Comparison of ENCODE assay signal across 25 cellular contexts in the genomic region with DNA sequence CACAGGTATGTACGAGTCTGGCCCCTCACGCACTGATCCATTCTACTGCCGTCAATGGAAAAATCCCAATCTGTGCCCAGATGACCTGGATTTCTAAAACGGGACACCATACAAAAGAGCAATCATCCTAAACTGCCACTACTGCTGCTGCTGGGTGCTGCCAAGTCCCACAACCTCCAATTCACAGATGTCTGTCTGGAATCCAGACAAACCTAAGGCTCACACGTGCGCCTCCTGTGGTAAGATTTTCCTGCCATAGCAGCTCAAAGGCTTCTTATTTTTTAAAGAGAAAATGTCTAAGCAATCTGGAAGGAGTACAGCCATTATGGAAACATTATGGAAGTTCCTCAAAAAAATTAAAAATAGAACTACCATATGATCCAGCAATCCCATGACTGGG. TPM values are rescaled to one million over a fixed set of nuclear protein-coding genes. Genes with fewer than 3 reads are reported as not detected.
DNase-seq lines count a peak whose midpoint lies in the region; ATAC-seq and TF ChIP-seq lines count a peak whose summit lies in the region.
"Had no signal": no experiment of that assay in that cellular context is flagged by ENCODE, and none has a peak within 500 bp of the region (broad histone marks: within the 10 kb centered on the region; RNA-seq: fewer than 3 reads in every experiment).

No MANE protein-coding gene starts in this region.

- H3K4me1 ChIP-seq in aorta (ENCODE audit: control insufficient read depth in 1 of 2, insufficient read depth in 2 of 2, low read length in 2 of 2) (peaks cover 9 to 11% of the 10 kb centered on the region in 2 donors), ovary (ENCODE audit: insufficient read depth) (peaks cover 5% of the 10 kb centered on the region)

- peak overlapping the region; percentile 65 for H3K4me3 Mint-ChIP-seq in activated T-helper 2 cell treated with anti-CD3 and anti-CD28 coated beads, Interferon-gamma antibody, Interleukin-2, Interleukin-4, amounts not matched to agents 10 μg/mL and 5 μg/mL and 100 μg/mL, durations not matched to agents 14 hours and 24 hours and 36 hours (ENCODE audit: low read depth)
- no peak overlapping the region for H3K4me3 Mint-ChIP-seq in neural crest cell
- H3K4me3 Mint-ChIP-seq in activated CD4-positive, alpha-beta memory T cell treated with anti-CD3 and anti-CD28 coated beads for 36 hours = no peak overlapping the region
- H3K4me3 Mint-ChIP-seq: CD8-positive, alpha-beta memory T cell had no signal

- H3K27me3 Mint-ChIP-seq in activated T-helper 2 cell treated with anti-CD3 and anti-CD28 coated beads, Interferon-gamma antibody, Interleukin-2, Interleukin-4, amounts not matched to agents 10 μg/mL and 5 μg/mL and 100 μg/mL, durations not matched to agents 14 hours and 24 hours and 36 hours (ENCODE audit: low read depth) = no peaks in the 10 kb centered on the region
- H3K27me3 Mint-ChIP-seq in neural crest cell (ENCODE audit: low read depth) = no peaks in the 10 kb centered on the region
- H3K27me3 Mint-ChIP-seq in activated CD4-positive, alpha-beta memory T cell treated with anti-CD3 and anti-CD28 coated beads for 36 hours = peaks cover 53% of the 10 kb centered on the region

- intact Hi-C loops in activated T-helper 2 cell treated with anti-CD3 and anti-CD28 coated beads, Interferon-gamma antibody, Interleukin-2, Interleukin-4, amounts not matched to agents 10 μg/mL and 5 μg/mL and 100 μg/mL, durations not matched to agents 14 hours and 24 hours and 36 hours (cut with micrococcal nuclease) = loop anchor here (5.0 kb wide), 1 partner anchor 224 kb away; no protein-coding TSS in a partner anchor
- intact Hi-C loops in aorta (cut with DNase I) (loop anchor here (5.0 to 10.0 kb wide), 2 partner anchors 39 to 226 kb away; partner anchors contain the start of gene JCAD (in 1 of the 2)), ovary (cut with DNase I) (no loop called here)
- intact Hi-C loops in activated CD4-positive, alpha-beta memory T cell treated with anti-CD3 and anti-CD28 coated beads for 36 hours (cut with micrococcal nuclease) = no loop called here

- H3K36me3 ChIP-seq in aorta (ENCODE audit: control insufficient read depth in 1 of 2, insufficient read depth in 2 of 2, low read length in 1 of 2) (no peaks in the 10 kb centered on the region), ovary (no peaks in the 10 kb centered on the region)

- H3K36me3 Mint-ChIP-seq in activated T-helper 2 cell treated with anti-CD3 and anti-CD28 coated beads, Interferon-gamma antibody, Interleukin-2, Interleukin-4, amounts not matched to agents 10 μg/mL and 5 μg/mL and 100 μg/mL, durations not matched to agents 14 hours and 24 hours and 36 hours (ENCODE audit: low read depth) = peaks cover 30% of the 10 kb centered on the region
- no peaks in the 10 kb centered on the region for H3K36me3 Mint-ChIP-seq in neural crest cell (ENCODE audit: low read depth)
- no peaks in the 10 kb centered on the region for H3K36me3 Mint-ChIP-seq in activated CD4-positive, alpha-beta memory T cell treated with anti-CD3 and anti-CD28 coated beads for 36 hours
- H3K36me3 Mint-ChIP-seq: CD8-positive, alpha-beta memory T cell had no signal

- DNase-seq in activated T-helper 2 cell treated with anti-CD3 and anti-CD28 coated beads, Interferon-gamma antibody, Interleukin-2, Interleukin-4, amounts not matched to agents 10 μg/mL and 5 μg/mL and 100 μg/mL, durations not matched to agents 14 hours and 24 hours and 36 hours (ENCODE audit: low spot score) = no peak
- DNase-seq in neural crest cell (ENCODE audit: low read depth, low spot score) (no peak), aorta (no peak), NCI-H128 (lab: John Stamatoyannopoulos, UW; ENCODE audit: unreplicated experiment) (no peak), ovary (no peak)
- DNase-seq in activated CD4-positive, alpha-beta memory T cell treated with anti-CD3 and anti-CD28 coated beads for 36 hours = no peak
- DNase-seq: ACHN; C1 segment of cervical spinal cord; Calu3; CD8-positive, alpha-beta memory T cell; DMS153; IMR-90; NCI-H1092 treated with DMSO at 0.1 percent for 48 hours; NCI-H146; NCI-H2081; NCI-H2171; NCI-H345; NCI-H524; NCI-H774 had no signal

- no peak overlapping the region for H3K4me3 ChIP-seq in aorta (ENCODE audit: low read length in 2 of 2)
- no peak overlapping the region for H3K4me3 ChIP-seq in ovary

- peak overlapping the region; percentile 76 for H3K27ac Mint-ChIP-seq in activated T-helper 2 cell treated with anti-CD3 and anti-CD28 coated beads, Interferon-gamma antibody, Interleukin-2, Interleukin-4, amounts not matched to agents 10 μg/mL and 5 μg/mL and 100 μg/mL, durations not matched to agents 14 hours and 24 hours and 36 hours
- no peak overlapping the region for H3K27ac Mint-ChIP-seq in neural crest cell (ENCODE audit: unreplicated experiment)
- no peak overlapping the region for H3K27ac Mint-ChIP-seq in activated CD4-positive, alpha-beta memory T cell treated with anti-CD3 and anti-CD28 coated beads for 36 hours
- H3K27ac Mint-ChIP-seq: CD8-positive, alpha-beta memory T cell had no signal

- CTCF ChIA-PET in activated CD4-positive, alpha-beta memory T cell treated with anti-CD3 and anti-CD28 coated beads for 36 hours (lab: Charles Lee) = no interaction called here

- no peak for TF ChIP-seq EP300 in ovary (IDR thresholded peaks at IDR 0.05)

- no peaks in the 10 kb centered on the region for H3K9me3 Mint-ChIP-seq in activated T-helper 2 cell treated with anti-CD3 and anti-CD28 coated beads, Interferon-gamma antibody, Interleukin-2, Interleukin-4, amounts not matched to agents 10 μg/mL and 5 μg/mL and 100 μg/mL, durations not matched to agents 14 hours and 24 hours and 36 hours
- H3K9me3 Mint-ChIP-seq in neural crest cell = no peaks in the 10 kb centered on the region
- no peaks in the 10 kb centered on the region for H3K9me3 Mint-ChIP-seq in activated CD4-positive, alpha-beta memory T cell treated with anti-CD3 and anti-CD28 coated beads for 36 hours
- H3K9me3 Mint-ChIP-seq: CD8-positive, alpha-beta memory T cell had no signal

- no peak for ATAC-seq in aorta (ENCODE audit: low FRiP score)
- ATAC-seq: HCT116, Right ventricle myocardium inferior had no signal

- TF ChIP-seq POLR2A in ovary (IDR thresholded peaks at IDR 0.05) = no peak

- WGBS in aorta, 2 donors = 27% methylated on average over 6 of the region's 6 CpGs
- WGBS in ovary, 3 donors = 83 to 89% (median 83%) methylated on average over 6 of the region's 6 CpGs

- H3K27me3 ChIP-seq in aorta (ENCODE audit: control insufficient read depth in 1 of 2, insufficient read depth in 2 of 2, low read length in 1 of 2) (no peaks in the 10 kb centered on the region), ovary (no peaks in the 10 kb centered on the region)

- peaks cover 63% of the 10 kb centered on the region for H3K4me1 Mint-ChIP-seq in activated T-helper 2 cell treated with anti-CD3 and anti-CD28 coated beads, Interferon-gamma antibody, Interleukin-2, Interleukin-4, amounts not matched to agents 10 μg/mL and 5 μg/mL and 100 μg/mL, durations not matched to agents 14 hours and 24 hours and 36 hours (ENCODE audit: low read depth)
- H3K4me1 Mint-ChIP-seq in neural crest cell = peaks cover 9% of the 10 kb centered on the region
- H3K4me1 Mint-ChIP-seq in activated CD4-positive, alpha-beta memory T cell treated with anti-CD3 and anti-CD28 coated beads for 36 hours (ENCODE audit: low read depth) = peaks cover 5% of the 10 kb centered on the region
- H3K4me1 Mint-ChIP-seq: CD8-positive, alpha-beta memory T cell had no signal

- TF ChIP-seq CTCF in GM12873 (IDR thresholded peaks at IDR 0.05; ENCODE audit: insufficient read depth, low read depth, low read length, missing control alignments) (peak; percentile 4), neural crest cell (conservative IDR thresholded peaks at IDR 0.05) (peak; percentile 19), ovary (IDR thresholded peaks at IDR 0.05) (no peak)

- POLR2A ChIA-PET in activated CD4-positive, alpha-beta memory T cell treated with anti-CD3 and anti-CD28 coated beads for 36 hours (lab: Charles Lee) = no interaction called here

- H3K9me3 ChIP-seq in aorta (ENCODE audit: control insufficient read depth, low read length) (no peaks in the 10 kb centered on the region), ovary (no peaks in the 10 kb centered on the region)

- H3K27ac ChIP-seq in aorta (ENCODE audit: low read depth in 1 of 2, low read length in 2 of 2) (peak overlapping the region; percentile 57 to 95), ovary (no peak overlapping the region)
- H3K27ac ChIP-seq: KMS-11 had no signal

RNA-seq across cellular contexts. Expression of gene JCAD, which starts 40.9 kb away (rescaled TPM):
- total RNA-seq in activated T-helper 2 cell treated with anti-CD3 and anti-CD28 coated beads, Interferon-gamma antibody, Interleukin-2, Interleukin-4, amounts not matched to agents 10 μg/mL and 5 μg/mL and 100 μg/mL, durations not matched to agents 14 hours and 24 hours and 36 hours = 3.4 and 3.7 TPM in 2 replicates
- 0.61 and 1.2 TPM in 2 replicates for total RNA-seq in neural crest cell
- total RNA-seq in aorta = 10 to 100 TPM; 53.0 to 82.4 TPM
- polyA plus RNA-seq in aorta = 10 to 100 TPM; 13.6 to 47.3 TPM
- total RNA-seq in activated CD4-positive, alpha-beta memory T cell treated with anti-CD3 and anti-CD28 coated beads for 36 hours = under 1 TPM in 1 of 2 experiments, not detected in 1; 0.05 TPM
- 10 to 100 TPM; 10.4 to 46.5 (median 23.8) TPM for total RNA-seq in ovary
- polyA plus RNA-seq in ovary = 10 to 100 TPM; 10.0 to 71.7 TPM
- total RNA-seq: G401, OCI-LY7 had no signal
- polyA plus RNA-seq: CD8-positive, alpha-beta memory T cell had no signal

Comparison
In these comparisons a context has a peak if more than half of its experiments do, and no peak if none do; other contexts are left out.
1. CTCF ChIP-seq: peak in GM12873 (single experiment) and neural crest cell (single experiment); none in ovary (0 of 3).
2. H3K27ac ChIP-seq: peak in aorta (2 of 2); none in ovary (0 of 2).
3. intact Hi-C loops: an anchor here in activated T-helper 2 cell treated with anti-CD3 and anti-CD28 coated beads, Interferon-gamma antibody, Interleukin-2, Interleukin-4, amounts not matched to agents 10 μg/mL and 5 μg/mL and 100 μg/mL, durations not matched to agents 14 hours and 24 hours and 36 hours (5.0 kb wide) and aorta (5.0 to 10.0 kb wide); none called in activated CD4-positive, alpha-beta memory T cell treated with anti-CD3 and anti-CD28 coated beads for 36 hours and ovary.